ENCODE assay signal across 17 cellular contexts in genomic region chr3:160765211-160765610, GRCh38.
"Had no signal": no experiment of that assay in that cellular context is flagged by ENCODE, and none has a peak within 500 bp of the region (broad histone marks: within the 10 kb centered on the region; RNA-seq: fewer than 3 reads in every experiment).

No MANE protein-coding gene starts in this region.

- H3K27ac ChIP-seq: heart right ventricle, neural progenitor cell, ovary, stomach had no signal

- H3K4me3 ChIP-seq: heart right ventricle, neural progenitor cell, ovary, stomach had no signal

- H3K4me1 ChIP-seq: neural progenitor cell had no signal

- H3K9me3 ChIP-seq: heart right ventricle, ovary, stomach had no signal

- H3K36me3 ChIP-seq: heart right ventricle, neural progenitor cell, ovary, stomach had no signal

- H3K27me3 ChIP-seq: heart right ventricle, neural progenitor cell, ovary, stomach had no signal

- DNase-seq: effector memory CD4-positive, alpha-beta T cell; heart right ventricle; hypothalamus; kidney glomerular epithelial cell; mammary epithelial cell; nucleus accumbens; ovary; small intestine; stimulated activated CD4-positive, alpha-beta T cell treated with anti-CD3 and anti-CD28 coated beads, Interleukin-12 subunit alpha, Interleukin-12 subunit beta, amount 100 ng/mL, for 4 hours; stimulated activated naive CD4-positive, alpha-beta T cell; stomach; substantia nigra; trophoblast cell had no signal

- ATAC-seq: esophagus mucosa; heart right ventricle; natural killer cell treated with Interleukin-12 subunit alpha and Interleukin-12 subunit beta and Interleukin-15 and Interleukin-18, amount 100 ng/mL, for 72 hours; right cardiac atrium had no signal
